Comparison of ENCODE assay signal across 16 cellular contexts in the genomic region with DNA sequence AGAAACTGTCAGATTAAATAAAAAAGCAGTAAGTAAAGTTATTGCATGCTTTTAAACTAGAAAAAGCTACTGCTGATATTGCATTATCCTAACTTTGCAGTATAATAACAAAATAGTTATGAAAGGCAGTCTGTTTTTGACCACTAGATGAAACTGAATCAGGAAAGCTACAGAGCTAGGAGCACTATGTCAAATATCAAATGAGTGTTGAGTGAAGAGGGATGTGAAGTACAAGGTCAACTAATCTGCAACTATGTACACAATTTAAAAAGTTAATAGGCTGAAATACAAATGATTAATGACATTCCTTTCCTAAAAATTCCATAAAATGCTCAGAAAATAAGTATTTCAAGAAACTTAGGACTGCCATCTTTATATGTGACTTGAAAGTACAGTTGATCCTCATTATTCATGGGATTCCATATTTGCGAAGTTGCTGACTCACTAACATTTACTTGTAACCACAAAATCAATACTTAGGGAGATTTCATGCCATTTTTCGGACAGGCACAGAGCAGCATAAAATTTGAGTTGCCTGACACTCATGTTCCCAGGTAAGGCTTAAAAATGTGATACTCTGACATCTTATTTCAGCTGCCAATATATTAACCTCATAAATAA.
"Had no signal": no experiment of that assay in that cellular context is flagged by ENCODE, and none has a peak within 500 bp of the region (broad histone marks: within the 10 kb centered on the region; RNA-seq: fewer than 3 reads in every experiment).

No MANE protein-coding gene starts in this region.

- H3K27ac ChIP-seq: parathyroid adenoma, thyroid gland had no signal

- H3K9me3 Mint-ChIP-seq: activated B cell treated with CpG ODN at 0.5 μM for 24 hours; activated CD4-positive, alpha-beta memory T cell treated with anti-CD3 and anti-CD28 coated beads for 36 hours; activated T-helper 1 cell treated with anti-CD3 and anti-CD28 coated beads, Interleukin-12 subunit alpha, Interleukin-12 subunit beta, Interleukin-2, Interleukin-4 antibody, amounts not matched to agents 30 ng/mL and 10 ng/mL and 1 ng/mL, durations not matched to agents 14 hours and 24 hours and 36 hours; nephron had no signal

- H3K9me3 ChIP-seq: thyroid gland had no signal

- H3K27me3 ChIP-seq: thyroid gland had no signal

- H3K9ac ChIP-seq: parathyroid adenoma had no signal

- H3K27ac Mint-ChIP-seq: activated B cell treated with CpG ODN at 0.5 μM for 24 hours; activated CD4-positive, alpha-beta memory T cell treated with anti-CD3 and anti-CD28 coated beads for 36 hours; activated naive CD8-positive, alpha-beta T cell; activated T-helper 1 cell treated with anti-CD3 and anti-CD28 coated beads, Interleukin-12 subunit alpha, Interleukin-12 subunit beta, Interleukin-2, Interleukin-4 antibody, amounts not matched to agents 30 ng/mL and 10 ng/mL and 1 ng/mL, durations not matched to agents 14 hours and 24 hours and 36 hours had no signal

- DNase-seq: activated B cell treated with CpG ODN at 0.5 μM for 24 hours; activated CD4-positive, alpha-beta memory T cell treated with anti-CD3 and anti-CD28 coated beads for 36 hours; activated CD4-positive, alpha-beta T cell treated with anti-CD3 and anti-CD28 coated beads for 4 hours; activated T-cell treated with anti-CD3 and anti-CD28 coated beads for 4 hours; amniotic stem cell; dermis blood vessel endothelial cell; islet precursor cell; left colon; midbrain; stimulated activated CD8-positive, alpha-beta memory T cell treated with anti-CD3 and anti-CD28 coated beads, Interleukin-4, amount 100 ng/mL, for 48 hours; stimulated activated naive CD4-positive, alpha-beta T cell treated with Interleukin-2 at 50 U/mL for 16 hours; thyroid gland had no signal

- H3K4me3 Mint-ChIP-seq: activated B cell treated with CpG ODN at 0.5 μM for 24 hours; activated CD4-positive, alpha-beta memory T cell treated with anti-CD3 and anti-CD28 coated beads for 36 hours; activated naive CD8-positive, alpha-beta T cell; activated T-helper 1 cell treated with anti-CD3 and anti-CD28 coated beads, Interleukin-12 subunit alpha, Interleukin-12 subunit beta, Interleukin-2, Interleukin-4 antibody, amounts not matched to agents 30 ng/mL and 10 ng/mL and 1 ng/mL, durations not matched to agents 14 hours and 24 hours and 36 hours; nephron had no signal

- H3K4me1 ChIP-seq: parathyroid adenoma, thyroid gland had no signal

- H3K27me3 Mint-ChIP-seq: activated B cell treated with CpG ODN at 0.5 μM for 24 hours; activated CD4-positive, alpha-beta memory T cell treated with anti-CD3 and anti-CD28 coated beads for 36 hours; activated naive CD8-positive, alpha-beta T cell had no signal

- H3K36me3 ChIP-seq: thyroid gland had no signal

- H3K4me3 ChIP-seq: thyroid gland had no signal
